Comparison of ENCODE assay signal across 23 cellular contexts in the genomic region with DNA sequence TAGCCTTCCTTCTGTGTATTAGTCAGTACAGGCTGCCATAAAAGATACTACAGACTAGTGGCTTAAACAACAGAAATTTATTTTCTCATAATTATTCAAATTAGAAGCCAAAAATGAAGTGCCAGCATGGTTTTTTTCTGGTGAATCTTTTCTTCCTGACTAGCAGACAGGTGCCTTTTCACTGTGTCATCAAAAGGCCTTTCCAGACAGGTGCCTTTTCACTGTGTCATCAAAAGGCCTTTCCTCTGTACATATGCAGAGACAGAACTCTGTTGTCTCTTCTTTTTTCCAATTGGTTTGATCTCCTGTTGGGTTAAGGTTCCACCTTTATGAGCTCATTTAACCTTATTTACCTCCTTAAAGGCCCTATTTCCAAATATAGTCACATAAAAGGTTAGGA.
"Had no signal": no experiment of that assay in that cellular context is flagged by ENCODE, and none has a peak within 500 bp of the region (broad histone marks: within the 10 kb centered on the region; RNA-seq: fewer than 3 reads in every experiment).

No MANE protein-coding gene starts in this region.

- DNase-seq: activated CD4-positive, alpha-beta T cell treated with anti-CD3 and anti-CD28 coated beads for 4 hours; activated CD4-positive, alpha-beta T cell treated with anti-CD3 and anti-CD28 coated beads, Interleukin-2, amount 50 U/mL, for 4 hours; activated effector memory CD4-positive, alpha-beta T cell treated with Interleukin-2 at 50 U/mL for 16 hours; activated naive CD4-positive, alpha-beta T cell treated with Interleukin-2 at 50 U/mL for 16 hours; activated T-cell treated with anti-CD3 and anti-CD28 coated beads for 4 hours; adrenal gland; aorta; body of pancreas; dermis blood vessel endothelial cell; effector CD4-positive, alpha-beta T cell; kidney glomerular epithelial cell; left lung; lower lobe of right lung; mesendoderm; natural killer cell; stimulated activated CD4-positive, alpha-beta T cell treated with anti-CD3 and anti-CD28 coated beads, Interleukin-15, amount 100 ng/mL, for 24 hours; stimulated activated CD4-positive, alpha-beta T cell treated with anti-CD3 and anti-CD28 coated beads, Interleukin-2, amount 100 ng/mL, for 24 hours; stimulated activated naive B cell treated with anti-CD40 and anti-IgM and Interleukin-4, amounts not matched to agents 10 μg/mL and 1 μg/mL and 100 μg/mL, for 72 hours; stomach; T-helper 9 cell; tibial artery had no signal

- H3K27me3 ChIP-seq: adrenal gland, body of pancreas, left lung, right atrium auricular region, stomach, tibial artery had no signal

- H3K27ac ChIP-seq: adrenal gland, body of pancreas, left lung, lower lobe of right lung, right atrium auricular region, stomach, tibial artery, VCaP had no signal

- H3K36me3 ChIP-seq: adrenal gland, left lung, lower lobe of right lung, right atrium auricular region, stomach, tibial artery had no signal

- H3K9me3 ChIP-seq: adrenal gland, body of pancreas, left lung, lower lobe of right lung, right atrium auricular region, stomach, tibial artery had no signal

- H3K4me1 ChIP-seq: adrenal gland, body of pancreas, left lung, lower lobe of right lung, right atrium auricular region, tibial artery had no signal

- H3K4me3 ChIP-seq: adrenal gland, body of pancreas, left lung, lower lobe of right lung, right atrium auricular region, stomach, tibial artery had no signal
